ENCODE assay signal across 1 cellular context in the genomic region with DNA sequence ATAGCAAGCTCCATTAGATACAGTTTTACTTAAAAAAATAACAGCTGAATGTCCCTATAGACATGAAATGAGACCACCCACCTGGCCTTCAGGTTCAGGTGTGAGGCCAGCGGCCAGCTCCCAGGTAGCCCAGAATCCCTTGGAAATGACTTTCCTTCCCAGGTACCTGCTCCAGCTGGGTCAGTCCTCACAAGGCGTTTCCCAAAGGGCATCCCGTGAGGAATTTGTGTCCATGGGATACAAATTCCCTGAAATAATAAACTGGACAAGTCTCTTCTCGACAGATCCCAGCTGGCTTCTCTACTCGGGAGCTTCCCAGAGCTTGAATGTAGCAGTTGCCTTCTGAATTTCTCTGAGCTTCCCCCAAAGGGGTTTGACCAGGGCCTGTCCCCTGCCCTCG.
TF ChIP-seq lines count a peak whose summit lies in the region.

No MANE protein-coding gene starts in this region.

TF ChIP-seq in H1, 55 proteins besides CTCF, POLR2A, EP300 and RAD21:
- TF ChIP-seq HDAC2 (IDR thresholded peaks at IDR 0.05; ENCODE audit: borderline replicate concordance in 1 of 2, low read depth in 2 of 2, low read length in 2 of 2): no peak
- TF ChIP-seq, protein P1, sequence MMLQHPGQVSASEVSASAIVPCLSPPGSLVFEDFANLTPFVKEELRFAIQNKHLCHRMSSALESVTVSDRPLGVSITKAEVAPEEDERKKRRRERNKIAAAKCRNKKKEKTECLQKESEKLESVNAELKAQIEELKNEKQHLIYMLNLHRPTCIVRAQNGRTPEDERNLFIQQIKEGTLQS (IDR thresholded peaks at IDR 0.05; ENCODE audit: insufficient read depth, low read depth, low read length): no peak
